In genomic region chr18:57940166-57940565, GRCh38 we compare ENCODE assay signal across 16 cellular contexts.
DNase-seq lines count a peak whose midpoint lies in the region; ATAC-seq and TF ChIP-seq lines count a peak whose summit lies in the region.
"Had no signal": no experiment of that assay in that cellular context is flagged by ENCODE, and none has a peak within 500 bp of the region (broad histone marks: within the 10 kb centered on the region; RNA-seq: fewer than 3 reads in every experiment).

No MANE protein-coding gene starts in this region.

- H3K36me3 Mint-ChIP-seq in activated naive CD4-positive, alpha-beta T cell treated with anti-CD3 and anti-CD28 coated beads for 36 hours (ENCODE audit: low read depth) = no peaks in the 10 kb centered on the region
- H3K36me3 Mint-ChIP-seq: CD8-positive, alpha-beta T cell had no signal

- intact Hi-C loops in left ventricle myocardium superior (cut with micrococcal nuclease) = no loop called here
- intact Hi-C loops in left ventricle myocardium inferior (cut with micrococcal nuclease) = no loop called here
- intact Hi-C loops in esophagus muscularis mucosa (cut with DNase I) = no loop called here
- intact Hi-C loops in activated naive CD4-positive, alpha-beta T cell treated with anti-CD3 and anti-CD28 coated beads for 36 hours (cut with micrococcal nuclease) = no loop called here

- DNase-seq in left ventricle myocardium superior (no peak), left ventricle myocardium inferior (no peak), G401 (ENCODE audit: low spot score) (peak; percentile 76), esophagus muscularis mucosa (ENCODE audit: extremely low spot score) (peak; percentile 66), NCI-H2107 (lab: John Stamatoyannopoulos, UW) (no peak)
- DNase-seq in activated naive CD4-positive, alpha-beta T cell treated with anti-CD3 and anti-CD28 coated beads for 36 hours = no peak
- DNase-seq: Calu3; CD8-positive, alpha-beta T cell; DMS 273 treated with DMSO at 0.1 percent for 48 hours; DMS53; DND-41; EL; GM23248 had no signal

- TF ChIP-seq EP300 in esophagus muscularis mucosa (IDR thresholded peaks at IDR 0.05) = no peak

- no peaks in the 10 kb centered on the region for H3K4me1 Mint-ChIP-seq in activated naive CD4-positive, alpha-beta T cell treated with anti-CD3 and anti-CD28 coated beads for 36 hours (ENCODE audit: low read depth)
- H3K4me1 Mint-ChIP-seq: B cell had no signal

- H3K9me3 ChIP-seq in left ventricle myocardium inferior (replicated peaks) = no peaks in the 10 kb centered on the region
- H3K9me3 ChIP-seq in esophagus muscularis mucosa = no peaks in the 10 kb centered on the region
- H3K9me3 ChIP-seq: BLaER1 treated with 17β-estradiol and CSF1 and Interleukin-3, amounts not matched to agents 10 nM and 100 nM; HAP-1 had no signal

- no peak overlapping the region for H3K27ac Mint-ChIP-seq in activated naive CD4-positive, alpha-beta T cell treated with anti-CD3 and anti-CD28 coated beads for 36 hours
- H3K27ac Mint-ChIP-seq: B cell; CD8-positive, alpha-beta T cell had no signal

- ATAC-seq in left ventricle myocardium superior = peak; percentile 24
- ATAC-seq: CD8-positive, alpha-beta T cell had no signal

- WGBS in esophagus muscularis mucosa = 72% methylated on average over 4 of the region's 4 CpGs

- H3K27ac ChIP-seq in left ventricle myocardium inferior (replicated peaks) = no peak overlapping the region
- H3K27ac ChIP-seq in esophagus muscularis mucosa (replicated peaks in 1 of 4) = no peak overlapping the region
- H3K27ac ChIP-seq: BLaER1 treated with 17β-estradiol and CSF1 and Interleukin-3, amounts not matched to agents 10 nM and 100 nM; GM23248 had no signal

- no peaks in the 10 kb centered on the region for H3K9me3 Mint-ChIP-seq in activated naive CD4-positive, alpha-beta T cell treated with anti-CD3 and anti-CD28 coated beads for 36 hours
- H3K9me3 Mint-ChIP-seq: CD8-positive, alpha-beta T cell had no signal

- H3K36me3 ChIP-seq in left ventricle myocardium inferior = no peaks in the 10 kb centered on the region
- H3K36me3 ChIP-seq in esophagus muscularis mucosa = no peaks in the 10 kb centered on the region
- H3K36me3 ChIP-seq: BLaER1 treated with 17β-estradiol and CSF1 and Interleukin-3, amounts not matched to agents 10 nM and 100 nM; HAP-1 had no signal

- peaks cover 15% of the 10 kb centered on the region for H3K27me3 ChIP-seq in left ventricle myocardium inferior (ENCODE audit: low read depth)
- no peaks in the 10 kb centered on the region for H3K27me3 ChIP-seq in esophagus muscularis mucosa
- H3K27me3 ChIP-seq: BLaER1 treated with 17β-estradiol and CSF1 and Interleukin-3, amounts not matched to agents 10 nM and 100 nM had no signal

- in situ Hi-C loops in G401 (cut with HindIII; ENCODE audit: low sequenced_read_pairs) = no loop called here

- H3K4me3 Mint-ChIP-seq in activated naive CD4-positive, alpha-beta T cell treated with anti-CD3 and anti-CD28 coated beads for 36 hours = no peak overlapping the region
- H3K4me3 Mint-ChIP-seq: B cell; CD8-positive, alpha-beta T cell had no signal

- CTCF ChIA-PET in activated naive CD4-positive, alpha-beta T cell treated with anti-CD3 and anti-CD28 coated beads for 36 hours (lab: Charles Lee) = no interaction called here

- H3K27me3 Mint-ChIP-seq in activated naive CD4-positive, alpha-beta T cell treated with anti-CD3 and anti-CD28 coated beads for 36 hours (ENCODE audit: low read depth) = peaks cover 16% of the 10 kb centered on the region

- H3K4me3 ChIP-seq in left ventricle myocardium inferior (no peak overlapping the region), esophagus muscularis mucosa (no peak overlapping the region)
- H3K4me3 ChIP-seq: BLaER1 treated with 17β-estradiol and CSF1 and Interleukin-3, amounts not matched to agents 10 nM and 100 nM; GM23248; HAP-1 had no signal

- TF ChIP-seq POLR2A in esophagus muscularis mucosa (IDR thresholded peaks at IDR 0.05; ENCODE audit: low read depth) = no peak

- H3K4me1 ChIP-seq in left ventricle myocardium inferior (no peaks in the 10 kb centered on the region), esophagus muscularis mucosa (no peaks in the 10 kb centered on the region)
- H3K4me1 ChIP-seq: HAP-1 had no signal

- TF ChIP-seq CTCF in left ventricle myocardium inferior (IDR thresholded peaks at IDR 0.05; ENCODE audit: borderline replicate concordance) = no peak
- no peak for TF ChIP-seq CTCF in esophagus muscularis mucosa (IDR thresholded peaks at IDR 0.05)

Comparison
In these comparisons a context has a peak if more than half of its experiments do, and no peak if none do; other contexts are left out.
1. DNase-seq: peak in G401 (single experiment) and esophagus muscularis mucosa (single experiment); none in left ventricle myocardium superior (single experiment), left ventricle myocardium inferior (single experiment), activated naive CD4-positive, alpha-beta T cell treated with anti-CD3 and anti-CD28 coated beads for 36 hours (single experiment) and NCI-H2107 (single experiment).